1 cellular context compared by ENCODE assay signal in the genomic region with DNA sequence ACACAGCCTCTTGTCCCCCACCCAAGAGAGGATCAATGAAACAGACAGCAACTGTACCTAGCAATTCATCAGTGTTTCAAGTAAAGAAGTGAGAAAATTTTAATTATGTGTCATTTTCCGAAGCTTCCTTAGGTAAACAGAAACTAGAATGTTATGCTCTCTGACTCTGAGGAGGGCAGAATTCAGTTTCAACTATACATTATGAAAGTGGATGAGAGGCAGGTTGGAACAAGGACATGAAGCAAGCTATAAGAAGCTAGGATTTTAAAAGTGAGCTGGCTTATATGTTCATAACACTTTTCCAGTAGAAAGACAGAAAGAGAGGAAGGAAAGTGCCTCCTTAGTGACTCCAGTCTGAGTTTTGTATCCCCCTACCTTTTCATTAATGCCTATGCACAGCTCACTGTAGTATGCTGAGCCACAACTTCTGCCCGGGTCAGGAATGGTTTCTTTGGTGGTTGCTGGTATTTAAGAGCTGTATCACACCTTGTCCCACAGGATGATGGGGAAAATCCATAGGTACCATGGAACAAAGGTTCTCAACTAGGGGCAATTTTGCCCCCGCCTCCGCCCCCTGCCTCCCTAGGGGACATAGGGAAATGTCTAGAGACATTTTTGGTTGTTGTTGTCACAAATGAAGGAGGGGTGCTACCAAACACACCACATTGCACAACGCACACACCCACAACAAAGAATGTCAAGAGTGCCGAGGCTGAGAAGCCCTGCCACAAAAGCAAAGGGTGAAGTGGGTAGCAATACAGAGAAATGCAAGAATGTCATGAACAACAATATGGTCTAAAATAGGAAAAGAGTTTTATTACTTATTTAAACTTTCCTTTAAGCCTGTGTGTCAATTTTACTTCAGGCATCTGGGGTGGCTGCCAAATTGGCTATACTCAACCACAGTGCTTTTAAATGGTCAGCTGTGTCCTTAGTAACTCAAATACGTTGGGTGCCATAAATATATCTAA.
TF ChIP-seq lines count a peak whose summit lies in the region.

No MANE protein-coding gene starts in this region.

TF ChIP-seq in GM12878, 131 proteins besides CTCF, POLR2A, EP300 and RAD21 (continued from another document and continues in another):
- TF ChIP-seq, protein P1, sequence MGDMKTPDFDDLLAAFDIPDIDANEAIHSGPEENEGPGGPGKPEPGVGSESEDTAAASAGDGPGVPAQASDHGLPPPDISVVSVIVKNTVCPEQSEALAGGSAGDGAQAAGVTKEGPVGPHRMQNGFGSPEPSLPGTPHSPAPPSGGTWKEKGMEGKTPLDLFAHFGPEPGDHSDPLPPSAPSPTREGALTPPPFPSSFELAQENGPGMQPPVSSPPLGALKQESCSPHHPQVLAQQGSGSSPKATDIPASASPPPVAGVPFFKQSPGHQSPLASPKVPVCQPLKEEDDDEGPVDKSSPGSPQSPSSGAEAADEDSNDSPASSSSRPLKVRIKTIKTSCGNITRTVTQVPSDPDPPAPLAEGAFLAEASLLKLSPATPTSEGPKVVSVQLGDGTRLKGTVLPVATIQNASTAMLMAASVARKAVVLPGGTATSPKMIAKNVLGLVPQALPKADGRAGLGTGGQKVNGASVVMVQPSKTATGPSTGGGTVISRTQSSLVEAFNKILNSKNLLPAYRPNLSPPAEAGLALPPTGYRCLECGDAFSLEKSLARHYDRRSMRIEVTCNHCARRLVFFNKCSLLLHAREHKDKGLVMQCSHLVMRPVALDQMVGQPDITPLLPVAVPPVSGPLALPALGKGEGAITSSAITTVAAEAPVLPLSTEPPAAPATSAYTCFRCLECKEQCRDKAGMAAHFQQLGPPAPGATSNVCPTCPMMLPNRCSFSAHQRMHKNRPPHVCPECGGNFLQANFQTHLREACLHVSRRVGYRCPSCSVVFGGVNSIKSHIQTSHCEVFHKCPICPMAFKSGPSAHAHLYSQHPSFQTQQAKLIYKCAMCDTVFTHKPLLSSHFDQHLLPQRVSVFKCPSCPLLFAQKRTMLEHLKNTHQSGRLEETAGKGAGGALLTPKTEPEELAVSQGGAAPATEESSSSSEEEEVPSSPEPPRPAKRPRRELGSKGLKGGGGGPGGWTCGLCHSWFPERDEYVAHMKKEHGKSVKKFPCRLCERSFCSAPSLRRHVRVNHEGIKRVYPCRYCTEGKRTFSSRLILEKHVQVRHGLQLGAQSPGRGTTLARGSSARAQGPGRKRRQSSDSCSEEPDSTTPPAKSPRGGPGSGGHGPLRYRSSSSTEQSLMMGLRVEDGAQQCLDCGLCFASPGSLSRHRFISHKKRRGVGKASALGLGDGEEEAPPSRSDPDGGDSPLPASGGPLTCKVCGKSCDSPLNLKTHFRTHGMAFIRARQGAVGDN (IDR thresholded peaks at IDR 0.05) = peak; percentile 32; the same call in 1 of the 2 replicates
- TF ChIP-seq IRF5 (IDR thresholded peaks at IDR 0.05; ENCODE audit: borderline replicate concordance) (no peak), CREB1 (IDR thresholded peaks at IDR 0.05; ENCODE audit: low read depth) (0 out of 2 replicates have a peak, but pooled peaks have one; percentile 36), SMAD5 (IDR thresholded peaks at IDR 0.05; ENCODE audit: low read depth) (no peak), MTA3 (IDR thresholded peaks at IDR 0.05; ENCODE audit: borderline replicate concordance, low read length) (peak; percentile 81; the same call in 1 of the 2 replicates), ESRRA (IDR thresholded peaks at IDR 0.05; ENCODE audit: low read length) (no peak), YY1 (IDR thresholded peaks at IDR 0.05; ENCODE audit: low read depth, low read length) (no peak), SP1 (IDR thresholded peaks at IDR 0.05; ENCODE audit: low read depth, low read length) (no peak), NR2C1 (IDR thresholded peaks at IDR 0.05) (no peak), KAT2A (conservative IDR thresholded peaks at IDR 0.05; ENCODE audit: control insufficient read depth, low read depth, low read length) (no peak), CEBPB (IDR thresholded peaks at IDR 0.05; ENCODE audit: borderline replicate concordance in 1 of 2, low read depth in 2 of 2, low read length in 2 of 2) (0 out of 4 replicates have a peak, but pooled peaks of 1 of the 2 experiments have one; percentile 38), SREBF1 (IDR thresholded peaks at IDR 0.05; ENCODE audit: low read length) (no peak), MEF2A (IDR thresholded peaks at IDR 0.05; ENCODE audit: insufficient read depth, low read depth, low read length) (0 out of 2 replicates have a peak, but pooled peaks have one; percentile 68), E4F1 (IDR thresholded peaks at IDR 0.05; ENCODE audit: borderline replicate concordance, partially characterized antibody) (no peak), IRF3 (IDR thresholded peaks at IDR 0.05) (0 out of 2 replicates have a peak, but pooled peaks have one; percentile 8), HDGF (IDR thresholded peaks at IDR 0.05) (no peak), CREM (IDR thresholded peaks at IDR 0.05; ENCODE audit: low read depth) (peak; percentile 72), BACH1 (IDR thresholded peaks at IDR 0.05; ENCODE audit: borderline replicate concordance) (peak; percentile 17; the same call in 1 of the 2 replicates), ATF7 (IDR thresholded peaks at IDR 0.05; ENCODE audit: low read depth) (peak; percentile 74), GATAD2B (conservative IDR thresholded peaks at IDR 0.05; ENCODE audit: low read depth) (peak; percentile 98), NR2C2 (IDR thresholded peaks at IDR 0.05; ENCODE audit: borderline replicate concordance, control insufficient read depth, insufficient read length, low read depth) (no peak), SPI1 (IDR thresholded peaks at IDR 0.05; ENCODE audit: borderline replicate concordance, insufficient read depth, low read depth, low read length) (peak; percentile 41; the same call in 1 of the 2 replicates), CBFB (IDR thresholded peaks at IDR 0.05; ENCODE audit: low read depth) (no peak), CBX5 (IDR thresholded peaks at IDR 0.05; ENCODE audit: low read depth) (no peak), HDAC6 (IDR thresholded peaks at IDR 0.05; ENCODE audit: unreplicated experiment) (no peak), POLR2AphosphoS2 (IDR thresholded peaks at IDR 0.05; ENCODE audit: low read depth, low read length) (no peak), EGR1 (IDR thresholded peaks at IDR 0.05; ENCODE audit: borderline replicate concordance in 1 of 2, low read depth in 2 of 2, low read length in 2 of 2) (no peak), LARP7 (IDR thresholded peaks at IDR 0.05) (no peak), SMARCA5 (IDR thresholded peaks at IDR 0.05) (peak; percentile 62)
- TF ChIP-seq, protein P2, sequence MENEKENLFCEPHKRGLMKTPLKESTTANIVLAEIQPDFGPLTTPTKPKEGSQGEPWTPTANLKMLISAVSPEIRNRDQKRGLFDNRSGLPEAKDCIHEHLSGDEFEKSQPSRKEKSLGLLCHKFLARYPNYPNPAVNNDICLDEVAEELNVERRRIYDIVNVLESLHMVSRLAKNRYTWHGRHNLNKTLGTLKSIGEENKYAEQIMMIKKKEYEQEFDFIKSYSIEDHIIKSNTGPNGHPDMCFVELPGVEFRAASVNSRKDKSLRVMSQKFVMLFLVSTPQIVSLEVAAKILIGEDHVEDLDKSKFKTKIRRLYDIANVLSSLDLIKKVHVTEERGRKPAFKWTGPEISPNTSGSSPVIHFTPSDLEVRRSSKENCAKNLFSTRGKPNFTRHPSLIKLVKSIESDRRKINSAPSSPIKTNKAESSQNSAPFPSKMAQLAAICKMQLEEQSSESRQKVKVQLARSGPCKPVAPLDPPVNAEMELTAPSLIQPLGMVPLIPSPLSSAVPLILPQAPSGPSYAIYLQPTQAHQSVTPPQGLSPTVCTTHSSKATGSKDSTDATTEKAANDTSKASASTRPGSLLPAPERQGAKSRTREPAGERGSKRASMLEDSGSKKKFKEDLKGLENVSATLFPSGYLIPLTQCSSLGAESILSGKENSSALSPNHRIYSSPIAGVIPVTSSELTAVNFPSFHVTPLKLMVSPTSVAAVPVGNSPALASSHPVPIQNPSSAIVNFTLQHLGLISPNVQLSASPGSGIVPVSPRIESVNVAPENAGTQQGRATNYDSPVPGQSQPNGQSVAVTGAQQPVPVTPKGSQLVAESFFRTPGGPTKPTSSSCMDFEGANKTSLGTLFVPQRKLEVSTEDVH (IDR thresholded peaks at IDR 0.05; ENCODE audit: low read depth, partially characterized antibody) = no peak
- TF ChIP-seq, protein P3, sequence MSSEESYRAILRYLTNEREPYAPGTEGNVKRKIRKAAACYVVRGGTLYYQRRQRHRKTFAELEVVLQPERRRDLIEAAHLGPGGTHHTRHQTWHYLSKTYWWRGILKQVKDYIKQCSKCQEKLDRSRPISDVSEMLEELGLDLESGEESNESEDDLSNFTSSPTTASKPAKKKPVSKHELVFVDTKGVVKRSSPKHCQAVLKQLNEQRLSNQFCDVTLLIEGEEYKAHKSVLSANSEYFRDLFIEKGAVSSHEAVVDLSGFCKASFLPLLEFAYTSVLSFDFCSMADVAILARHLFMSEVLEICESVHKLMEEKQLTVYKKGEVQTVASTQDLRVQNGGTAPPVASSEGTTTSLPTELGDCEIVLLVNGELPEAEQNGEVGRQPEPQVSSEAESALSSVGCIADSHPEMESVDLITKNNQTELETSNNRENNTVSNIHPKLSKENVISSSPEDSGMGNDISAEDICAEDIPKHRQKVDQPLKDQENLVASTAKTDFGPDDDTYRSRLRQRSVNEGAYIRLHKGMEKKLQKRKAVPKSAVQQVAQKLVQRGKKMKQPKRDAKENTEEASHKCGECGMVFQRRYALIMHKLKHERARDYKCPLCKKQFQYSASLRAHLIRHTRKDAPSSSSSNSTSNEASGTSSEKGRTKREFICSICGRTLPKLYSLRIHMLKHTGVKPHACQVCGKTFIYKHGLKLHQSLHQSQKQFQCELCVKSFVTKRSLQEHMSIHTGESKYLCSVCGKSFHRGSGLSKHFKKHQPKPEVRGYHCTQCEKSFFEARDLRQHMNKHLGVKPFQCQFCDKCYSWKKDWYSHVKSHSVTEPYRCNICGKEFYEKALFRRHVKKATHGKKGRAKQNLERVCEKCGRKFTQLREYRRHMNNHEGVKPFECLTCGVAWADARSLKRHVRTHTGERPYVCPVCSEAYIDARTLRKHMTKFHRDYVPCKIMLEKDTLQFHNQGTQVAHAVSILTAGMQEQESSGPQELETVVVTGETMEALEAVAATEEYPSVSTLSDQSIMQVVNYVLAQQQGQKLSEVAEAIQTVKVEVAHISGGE (CRISPR knock-in tag; IDR thresholded peaks at IDR 0.05) = no peak
- TF ChIP-seq, protein P4, sequence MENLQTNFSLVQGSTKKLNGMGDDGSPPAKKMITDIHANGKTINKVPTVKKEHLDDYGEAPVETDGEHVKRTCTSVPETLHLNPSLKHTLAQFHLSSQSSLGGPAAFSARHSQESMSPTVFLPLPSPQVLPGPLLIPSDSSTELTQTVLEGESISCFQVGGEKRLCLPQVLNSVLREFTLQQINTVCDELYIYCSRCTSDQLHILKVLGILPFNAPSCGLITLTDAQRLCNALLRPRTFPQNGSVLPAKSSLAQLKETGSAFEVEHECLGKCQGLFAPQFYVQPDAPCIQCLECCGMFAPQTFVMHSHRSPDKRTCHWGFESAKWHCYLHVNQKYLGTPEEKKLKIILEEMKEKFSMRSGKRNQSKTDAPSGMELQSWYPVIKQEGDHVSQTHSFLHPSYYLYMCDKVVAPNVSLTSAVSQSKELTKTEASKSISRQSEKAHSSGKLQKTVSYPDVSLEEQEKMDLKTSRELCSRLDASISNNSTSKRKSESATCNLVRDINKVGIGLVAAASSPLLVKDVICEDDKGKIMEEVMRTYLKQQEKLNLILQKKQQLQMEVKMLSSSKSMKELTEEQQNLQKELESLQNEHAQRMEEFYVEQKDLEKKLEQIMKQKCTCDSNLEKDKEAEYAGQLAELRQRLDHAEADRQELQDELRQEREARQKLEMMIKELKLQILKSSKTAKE (IDR thresholded peaks at IDR 0.05; ENCODE audit: low read depth, poor library complexity, severe bottlenecking) = peak; percentile 82
- TF ChIP-seq, protein P5, sequence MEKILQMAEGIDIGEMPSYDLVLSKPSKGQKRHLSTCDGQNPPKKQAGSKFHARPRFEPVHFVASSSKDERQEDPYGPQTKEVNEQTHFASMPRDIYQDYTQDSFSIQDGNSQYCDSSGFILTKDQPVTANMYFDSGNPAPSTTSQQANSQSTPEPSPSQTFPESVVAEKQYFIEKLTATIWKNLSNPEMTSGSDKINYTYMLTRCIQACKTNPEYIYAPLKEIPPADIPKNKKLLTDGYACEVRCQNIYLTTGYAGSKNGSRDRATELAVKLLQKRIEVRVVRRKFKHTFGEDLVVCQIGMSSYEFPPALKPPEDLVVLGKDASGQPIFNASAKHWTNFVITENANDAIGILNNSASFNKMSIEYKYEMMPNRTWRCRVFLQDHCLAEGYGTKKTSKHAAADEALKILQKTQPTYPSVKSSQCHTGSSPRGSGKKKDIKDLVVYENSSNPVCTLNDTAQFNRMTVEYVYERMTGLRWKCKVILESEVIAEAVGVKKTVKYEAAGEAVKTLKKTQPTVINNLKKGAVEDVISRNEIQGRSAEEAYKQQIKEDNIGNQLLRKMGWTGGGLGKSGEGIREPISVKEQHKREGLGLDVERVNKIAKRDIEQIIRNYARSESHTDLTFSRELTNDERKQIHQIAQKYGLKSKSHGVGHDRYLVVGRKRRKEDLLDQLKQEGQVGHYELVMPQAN (conservative IDR thresholded peaks at IDR 0.05) = peak; percentile 44; the same call in 1 of the 2 replicates
